Comparison of ENCODE assay signal across 1 cellular context in genomic region chr17:74922172-74922571, GRCh38.
TF ChIP-seq lines count a peak whose summit lies in the region.

No MANE protein-coding gene starts in this region.

TF ChIP-seq in SK-N-SH treated with all-trans-retinoic acid at 6 μM for 48 hours, 23 proteins besides CTCF, POLR2A, EP300 and RAD21 (continued from another document):
- TF ChIP-seq POU6F1 (CRISPR knock-in tag; IDR thresholded peaks at IDR 0.05; ENCODE audit: borderline replicate concordance, low read depth) (no peak), ARNTL (CRISPR knock-in tag; IDR thresholded peaks at IDR 0.05; ENCODE audit: borderline replicate concordance, low read depth) (no peak), SNAI2 (CRISPR knock-in tag; IDR thresholded peaks at IDR 0.05) (no peak), ISL1 (CRISPR knock-in tag; IDR thresholded peaks at IDR 0.05) (no peak), TOX (CRISPR knock-in tag; IDR thresholded peaks at IDR 0.05; ENCODE audit: borderline replicate concordance) (no peak), ZNF565 (CRISPR knock-in tag; conservative IDR thresholded peaks at IDR 0.05; ENCODE audit: low read depth) (no peak), BACH2 (CRISPR knock-in tag; IDR thresholded peaks at IDR 0.05; ENCODE audit: borderline replicate concordance) (no peak), TSHZ2 (CRISPR knock-in tag; IDR thresholded peaks at IDR 0.05) (no peak), ZFP30 (CRISPR knock-in tag; IDR thresholded peaks at IDR 0.05) (no peak), OSR1 (CRISPR knock-in tag; IDR thresholded peaks at IDR 0.05) (no peak), PATZ1 (CRISPR knock-in tag; IDR thresholded peaks at IDR 0.05; ENCODE audit: borderline replicate concordance) (no peak), ESRRG (CRISPR knock-in tag; IDR thresholded peaks at IDR 0.05) (no peak), GLIS3 (CRISPR knock-in tag; IDR thresholded peaks at IDR 0.05) (no peak)
